ENCODE assay signal across 25 cellular contexts in the genomic region with DNA sequence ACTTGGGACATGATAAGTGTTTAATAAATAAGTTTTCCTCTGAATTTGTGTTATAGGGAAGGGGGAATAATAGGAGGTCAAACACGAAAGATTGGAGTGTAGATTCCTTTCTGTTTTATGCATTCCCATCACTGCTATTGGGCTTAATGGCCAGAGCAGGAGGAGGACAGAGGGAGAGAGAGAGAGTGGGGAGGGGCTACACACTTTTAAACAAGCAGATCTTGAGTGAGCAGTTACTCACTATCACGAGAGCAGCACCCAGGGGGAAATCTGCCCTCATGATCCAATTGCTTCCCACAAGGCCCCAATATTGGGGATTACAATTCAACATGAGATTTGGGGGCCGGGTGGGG.
A peak's percentile ranks its signal among the peaks of the same experiment; 100 is the strongest.
DNase-seq lines count a peak whose midpoint lies in the region; ATAC-seq, FAIRE-seq and TF ChIP-seq lines count a peak whose summit lies in the region.
"Had no signal": no experiment of that assay in that cellular context is flagged by ENCODE, and none has a peak within 500 bp of the region (broad histone marks: within the 10 kb centered on the region; RNA-seq: fewer than 3 reads in every experiment).

No MANE protein-coding gene starts in this region.

- H3K4me3 ChIP-seq in HUES6 (ENCODE audit: low read depth, low read length) (peak overlapping the region; percentile 19; the same call in 1 of the 2 replicates), H1 (ENCODE audit: extremely low read depth in 1 of 4, insufficient read depth in 2 of 4, low read depth in 3 of 4, low read length in 4 of 4) (peak overlapping the region in 1 of 4 experiments; percentile 30; a peak in 1 of 8 replicates), iPS-20b (ENCODE audit: low read length) (no peak overlapping the region; the same call in 1 of the 2 replicates), left ventricle myocardium inferior (no peak overlapping the region)
- H3K4me3 ChIP-seq: HAP-1 had no signal

- H3K27me3 Mint-ChIP-seq in activated T-cell treated with anti-CD3 and anti-CD28 coated beads, Interleukin-2, amount 50 U/mL, for 4 hours (ENCODE audit: low read depth) = no peaks in the 10 kb centered on the region
- H3K27me3 Mint-ChIP-seq: CD4-positive, CD25-positive, alpha-beta regulatory T cell; CD8-positive, alpha-beta memory T cell had no signal

- H2BK20ac ChIP-seq in H1 (ENCODE audit: low read length) = no peak overlapping the region

- H3K4me2 ChIP-seq in H1 (ENCODE audit: insufficient read depth in 1 of 2, low read depth in 2 of 2, low read length in 2 of 2) = peak overlapping the region; percentile 52 to 60

- FAIRE-seq in H1 (lab: Jason Lieb, UNC) = no peak
- FAIRE-seq: GM12892, GM18507 had no signal

- no peaks in the 10 kb centered on the region for H3K4me1 Mint-ChIP-seq in activated T-cell treated with anti-CD3 and anti-CD28 coated beads, Interleukin-2, amount 50 U/mL, for 4 hours (ENCODE audit: low read depth)
- H3K4me1 Mint-ChIP-seq: B cell; CD4-positive, CD25-positive, alpha-beta regulatory T cell; CD8-positive, alpha-beta memory T cell had no signal

- POLR2A ChIA-PET in H1 (lab: Charles Lee; ENCODE audit: partially characterized antibody) = no interaction called here

- H3K56ac ChIP-seq in H1 (replicated peaks; ENCODE audit: insufficient read length, low read depth, low read length) = peak overlapping the region; percentile 74

- TF ChIP-seq POLR2A in H1 (IDR thresholded peaks at IDR 0.05; ENCODE audit: control extremely low read depth in 1 of 2, low read depth in 2 of 2, low read length in 2 of 2) = no peak; a peak in 1 of 3 replicates

- H3K36me3 ChIP-seq in ES-I3 (ENCODE audit: insufficient read depth, low read length) (no peaks in the 10 kb centered on the region; the same call in 1 of the 2 replicates), HUES6 (ENCODE audit: control insufficient read depth, insufficient read depth, low read length) (no peaks in the 10 kb centered on the region), H1 (ENCODE audit: control insufficient read depth in 2 of 4, insufficient read depth in 4 of 4, low read length in 3 of 4) (peaks cover 0 to 7% (median 0%) of the 10 kb centered on the region in 4 experiments; a peak in 1 of 8 replicates), iPS-20b (ENCODE audit: insufficient read depth, low read depth, low read length) (no peaks in the 10 kb centered on the region), left ventricle myocardium inferior (no peaks in the 10 kb centered on the region)
- H3K36me3 ChIP-seq: HAP-1 had no signal

- TF ChIP-seq RAD21 in H1 (IDR thresholded peaks at IDR 0.05 in 1 of 2, conservative IDR thresholded peaks at IDR 0.05 in 1 of 2; ENCODE audit: low read depth in 2 of 2, low read length in 2 of 2) = no peak

- H4K91ac ChIP-seq in H1 (replicated peaks; ENCODE audit: insufficient read length, low read length) = peak overlapping the region; percentile 98

- H2BK12ac ChIP-seq in H1 (ENCODE audit: low read depth, low read length) = no peak overlapping the region

- no peaks in the 10 kb centered on the region for H4K20me1 ChIP-seq in H1 (replicated peaks in 1 of 2; ENCODE audit: control insufficient read depth in 1 of 2, insufficient read depth in 2 of 2, low read length in 2 of 2)

- ATAC-seq in HG03520 (IDR thresholded peaks at IDR 0.05; ENCODE audit: unreplicated experiment) = no peak
- ATAC-seq in activated T-cell treated with anti-CD3 and anti-CD28 coated beads, Interleukin-2, amount 50 U/mL, for 4 hours = no peak

- H3K4me3 Mint-ChIP-seq in activated T-cell treated with anti-CD3 and anti-CD28 coated beads, Interleukin-2, amount 50 U/mL, for 4 hours = no peak overlapping the region
- H3K4me3 Mint-ChIP-seq: B cell; CD4-positive, CD25-positive, alpha-beta regulatory T cell; CD8-positive, alpha-beta memory T cell had no signal

- no peak overlapping the region for H4K8ac ChIP-seq in H1 (ENCODE audit: extremely low read depth, insufficient read depth, low read length)

- H2BK15ac ChIP-seq in H1 (ENCODE audit: low read length) = no peak overlapping the region

- H2AFZ ChIP-seq in H1 (ENCODE audit: low read length) = no peak overlapping the region

- TF ChIP-seq CTCF in H1 (IDR thresholded peaks at IDR 0.05; ENCODE audit: control extremely low read depth in 1 of 3, insufficient read depth in 1 of 3, low read depth in 1 of 3, low read length in 3 of 3) = no peak
- TF ChIP-seq CTCF in left ventricle myocardium inferior (IDR thresholded peaks at IDR 0.05; ENCODE audit: borderline replicate concordance) = no peak

- CTCF ChIA-PET in H1 (lab: Charles Lee; ENCODE audit: partially characterized antibody) = no interaction called here

- H2BK120ac ChIP-seq in H1 (replicated peaks; ENCODE audit: low read depth, low read length) = peak overlapping the region; percentile 100

- H3K9ac ChIP-seq in ES-I3 (ENCODE audit: low read depth, low read length) (peak overlapping the region; percentile 25; the same call in 1 of the 2 replicates), HUES6 (ENCODE audit: low read length) (peak overlapping the region; percentile 86), H1 (replicated peaks in 1 of 4; ENCODE audit: extremely low read depth in 1 of 4, low read depth in 3 of 4, low read length in 3 of 4) (0 out of 7 replicates have a peak overlapping the region, but pooled peaks of 1 of the 4 experiments have one; percentile 67), iPS-20b (ENCODE audit: low read depth, low read length) (peak overlapping the region; percentile 63; the same call in 1 of the 2 replicates)

- H3K79me2 ChIP-seq in H1 (ENCODE audit: control insufficient read depth in 1 of 2, insufficient read depth in 2 of 2, low read length in 2 of 2) = peaks cover 5 to 51% of the 10 kb centered on the region in 2 experiments; a peak in 3 of 4 replicates

- H2AK5ac ChIP-seq in H1 (ENCODE audit: low read depth, low read length) = no peak overlapping the region; the same call in 1 of the 2 replicates

- H2BK5ac ChIP-seq in H1 (ENCODE audit: low read depth, low read length) = peak overlapping the region; percentile 94; the same call in 1 of the 2 replicates

- H3K23me2 ChIP-seq in H1 (ENCODE audit: low read depth, low read length) = peaks cover 4% of the 10 kb centered on the region; the same call in 1 of the 2 replicates

- H3K27ac ChIP-seq in HUES6 (ENCODE audit: low read depth, low read length) (peak overlapping the region; percentile 89), H1 (ENCODE audit: low read depth, low read length) (peak overlapping the region; percentile 79; the same call in 1 of the 2 replicates), iPS-20b (ENCODE audit: low read length) (peak overlapping the region; percentile 44), left ventricle myocardium inferior (replicated peaks) (no peak overlapping the region)
- H3K27ac ChIP-seq: HL-60 had no signal

- no peak overlapping the region for H3K14ac ChIP-seq in H1 (ENCODE audit: insufficient read length)

- H3K27me3 ChIP-seq in HUES6 (ENCODE audit: control insufficient read depth, insufficient read depth, low read length) = no peaks in the 10 kb centered on the region
- H3K27me3 ChIP-seq in H1 (replicated peaks in 1 of 4; ENCODE audit: control insufficient read depth in 3 of 4, extremely low read depth in 1 of 4, insufficient read depth in 3 of 4, low read length in 3 of 4) = no peaks in the 10 kb centered on the region
- no peaks in the 10 kb centered on the region for H3K27me3 ChIP-seq in iPS-20b (ENCODE audit: insufficient read depth, low read length)
- H3K27me3 ChIP-seq in left ventricle myocardium inferior (ENCODE audit: low read depth) = peaks cover 68% of the 10 kb centered on the region

- H3K4ac ChIP-seq in H1 (replicated peaks; ENCODE audit: insufficient read length, low read depth, low read length) = peak overlapping the region; percentile 89

- DNase-seq in H1 (ENCODE audit: low read depth in 1 of 2, low spot score in 2 of 2) = no peak
- DNase-seq in T1000 (lab: John Stamatoyannopoulos, UW) = no peak
- no peak for DNase-seq in activated T-cell treated with anti-CD3 and anti-CD28 coated beads, Interleukin-2, amount 50 U/mL, for 4 hours
- no peak for DNase-seq in left ventricle myocardium inferior
- DNase-seq: 8988T; C1 segment of cervical spinal cord; CD4-positive, CD25-positive, alpha-beta regulatory T cell; CD8-positive, alpha-beta memory T cell; COR-L47; DMS 273 treated with DMSO at 0.1 percent for 48 hours; DMS53; DND-41; EL; GDM1; GOT3; KG1 had no signal

- intact Hi-C loops in left ventricle myocardium inferior (cut with micrococcal nuclease) = no loop called here

- H3K79me1 ChIP-seq in H1 (ENCODE audit: low read depth, low read length) = peaks cover 3% of the 10 kb centered on the region; the same call in 1 of the 2 replicates

- no peak overlapping the region for H3K23ac ChIP-seq in H1 (ENCODE audit: insufficient read length)

- TF ChIP-seq EP300 in H1 (IDR thresholded peaks at IDR 0.05; ENCODE audit: borderline replicate concordance in 1 of 2, low read depth in 2 of 2, low read length in 2 of 2) = no peak

- H4K5ac ChIP-seq in H1 (ENCODE audit: insufficient read length, low read depth, low read length) = peak overlapping the region; percentile 66

- H3K18ac ChIP-seq in H1 (ENCODE audit: extremely low read depth, low read length) = peak overlapping the region; percentile 75

- H3K36me3 Mint-ChIP-seq in activated T-cell treated with anti-CD3 and anti-CD28 coated beads, Interleukin-2, amount 50 U/mL, for 4 hours (ENCODE audit: insufficient read depth) = no peaks in the 10 kb centered on the region
- H3K36me3 Mint-ChIP-seq: CD4-positive, CD25-positive, alpha-beta regulatory T cell; CD8-positive, alpha-beta memory T cell had no signal

- 21% methylated on average over 3 of the region's 3 CpGs; no CpG with 5 or more reads in 1 of the 2 experiments for WGBS in H1 (ENCODE audit: extremely low coverage in 1 of 2, insufficient coverage in 1 of 2, insufficient read length in 1 of 2, insufficient replicate concordance in 2 of 2, low coverage in 1 of 2, low lambda C conversion rate in 2 of 2, missing lambda C conversion rate in 1 of 2), 2 experiments

- H3K9me3 ChIP-seq in ES-I3 (ENCODE audit: control insufficient read depth, insufficient read depth, low read length) (no peaks in the 10 kb centered on the region), HUES6 (ENCODE audit: control insufficient read depth, insufficient read depth, low read depth, low read length) (no peaks in the 10 kb centered on the region), H1 (ENCODE audit: insufficient read depth in 2 of 2, low read depth in 1 of 2, low read length in 1 of 2) (no peaks in the 10 kb centered on the region), iPS-20b (ENCODE audit: insufficient read depth, low read depth, low read length) (no peaks in the 10 kb centered on the region), left ventricle myocardium inferior (replicated peaks) (no peaks in the 10 kb centered on the region)
- H3K9me3 ChIP-seq: HAP-1 had no signal

- H3K4me1 ChIP-seq in ES-I3 (ENCODE audit: insufficient read depth, low read length) (peaks cover 49% of the 10 kb centered on the region), HUES6 (ENCODE audit: control insufficient read depth, insufficient read depth, low read length) (peaks cover 48% of the 10 kb centered on the region), H1 (replicated peaks in 1 of 4; ENCODE audit: control insufficient read depth in 3 of 4, insufficient read depth in 4 of 4, low read length in 3 of 4) (peaks cover 3 to 31% (median 22%) of the 10 kb centered on the region in 4 experiments; a peak in 6 of 7 replicates), iPS-20b (ENCODE audit: insufficient read depth, low read length) (peaks cover 41% of the 10 kb centered on the region), left ventricle myocardium inferior (no peaks in the 10 kb centered on the region)
- H3K4me1 ChIP-seq: HAP-1 had no signal

- no peaks in the 10 kb centered on the region for H3K9me3 Mint-ChIP-seq in activated T-cell treated with anti-CD3 and anti-CD28 coated beads, Interleukin-2, amount 50 U/mL, for 4 hours
